ENCODE assay signal across 8 cellular contexts in the genomic region with DNA sequence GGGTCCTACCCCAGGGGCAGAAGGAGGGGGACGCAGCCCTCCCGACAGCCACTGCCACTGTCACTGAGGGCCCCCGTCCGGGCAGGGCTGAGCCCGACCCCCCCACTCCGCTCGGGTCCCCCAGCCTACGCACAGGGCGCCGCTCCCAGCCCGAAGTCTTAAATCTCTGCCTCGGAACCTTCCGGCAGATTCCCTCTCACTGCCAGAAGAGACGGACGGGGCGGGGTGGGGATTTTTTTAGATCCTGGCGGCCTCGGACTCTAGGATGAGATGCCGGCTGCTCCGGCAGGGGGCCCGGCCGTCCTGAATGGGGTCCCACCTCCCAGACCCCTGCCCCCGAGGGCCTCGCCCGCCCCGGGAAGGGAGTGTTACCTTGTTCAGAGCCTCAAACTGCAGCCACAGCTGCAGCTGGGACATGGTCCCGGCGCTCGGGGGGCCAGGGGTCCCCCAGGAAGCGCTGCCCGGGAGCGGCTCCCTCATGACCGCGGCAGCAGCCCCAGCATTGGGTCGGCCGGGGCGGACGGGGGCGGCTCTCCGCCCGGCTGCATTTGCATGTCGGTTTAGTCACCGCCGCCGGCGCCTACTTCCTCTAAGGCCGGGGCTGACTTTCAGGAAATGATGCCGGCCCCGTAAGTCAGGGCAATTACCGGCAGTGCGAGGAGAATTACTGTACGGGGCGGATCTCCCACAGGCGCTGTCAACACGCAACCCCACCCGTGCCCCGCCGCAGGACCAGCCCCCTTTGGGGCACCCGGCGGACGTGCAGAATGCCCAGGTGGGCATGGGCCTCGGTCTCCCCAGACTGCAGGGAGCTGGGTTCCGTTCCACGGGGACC. TPM values are rescaled to one million over a fixed set of nuclear protein-coding genes. Genes with fewer than 3 reads are reported as not detected.
DNase-seq lines count a peak whose midpoint lies in the region; ATAC-seq and TF ChIP-seq lines count a peak whose summit lies in the region.

No MANE protein-coding gene starts in this region.

- H3K27me3 ChIP-seq in BE2C (no peaks in the 10 kb centered on the region), right lobe of liver (no peaks in the 10 kb centered on the region)

- H3K36me3 ChIP-seq in BE2C: peaks cover 7% of the 10 kb centered on the region
- peaks cover 0 to 11% (median 3%) of the 10 kb centered on the region in 4 donors for H3K36me3 ChIP-seq in right lobe of liver

- H3K4me1 Mint-ChIP-seq in activated CD4-positive, alpha-beta T cell treated with anti-CD3 and anti-CD28 coated beads, Interleukin-2, amount 10 ng/mL, durations not matched to agents 7 days and 5 days: peaks cover 42% of the 10 kb centered on the region

- H3K27ac ChIP-seq in right lobe of liver: peak overlapping the region; percentile 69 to 94 (median 84)

- no peaks in the 10 kb centered on the region for H3K9me3 Mint-ChIP-seq in activated CD4-positive, alpha-beta T cell treated with anti-CD3 and anti-CD28 coated beads, Interleukin-2, amount 10 ng/mL, durations not matched to agents 7 days and 5 days

- intact Hi-C loops in right lobe of liver (cut with DNase I): no loop called here

- peaks cover 11% of the 10 kb centered on the region for H3K36me3 Mint-ChIP-seq in activated CD4-positive, alpha-beta T cell treated with anti-CD3 and anti-CD28 coated beads, Interleukin-2, amount 10 ng/mL, durations not matched to agents 7 days and 5 days (ENCODE audit: low read depth)

- POLR2A ChIA-PET in activated CD4-positive, alpha-beta T cell treated with anti-CD3 and anti-CD28 coated beads, Interleukin-2, amount 10 ng/mL, durations not matched to agents 7 days and 5 days (lab: Charles Lee): interaction anchor here (0.6 kb wide), 1 partner anchor 499 kb away, joined by 3 read pairs; no protein-coding TSS in a partner anchor

- H3K9me3 ChIP-seq in BE2C (no peaks in the 10 kb centered on the region), right lobe of liver (no peaks in the 10 kb centered on the region)

- H3K4me1 ChIP-seq in BE2C: no peaks in the 10 kb centered on the region; the same call in 1 of the 2 replicates
- H3K4me1 ChIP-seq in right lobe of liver: no peaks in the 10 kb centered on the region

- peak overlapping the region; percentile 86 for H3K4me3 Mint-ChIP-seq in activated CD4-positive, alpha-beta T cell treated with anti-CD3 and anti-CD28 coated beads, Interleukin-2, amount 10 ng/mL, durations not matched to agents 7 days and 5 days

- H3K4me3 ChIP-seq in BE2C (ENCODE audit: low read depth, low read length) (peak overlapping the region; percentile 35), right lobe of liver (peak overlapping the region; percentile 48 to 64 (median 54))

- peak; percentile 55 for ATAC-seq in GM19463 (IDR thresholded peaks at IDR 0.05; ENCODE audit: unreplicated experiment)
- ATAC-seq in right lobe of liver: peak; percentile 60 to 78 (median 66)

- peak; percentile 67 for DNase-seq in BE2C
- peak; percentile 77 to 85 for DNase-seq in Kasumi-1 (lab: John Stamatoyannopoulos, UW)
- DNase-seq in activated CD4-positive, alpha-beta T cell treated with anti-CD3 and anti-CD28 coated beads, Interleukin-2, amount 10 ng/mL, durations not matched to agents 7 days and 5 days: peak; percentile 91
- peak; percentile 76 to 95 for DNase-seq in dermis microvascular lymphatic vessel endothelial cell (ENCODE audit: low read depth in 2 of 2)
- DNase-seq in right lobe of liver: peak in 2 of 3 donors; percentile 89
- DNase-seq in stimulated activated CD4-positive, alpha-beta T cell treated with anti-CD3 and anti-CD28 coated beads, Interleukin-4, amount 100 ng/mL, for 4 hours: peak; percentile 84 to 94
- no peak for DNase-seq in NCI-H1694 treated with DMSO at 0.1 percent for 48 hours (lab: John Stamatoyannopoulos, UW)

- TF ChIP-seq POLR2A in right lobe of liver (IDR thresholded peaks at IDR 0.05): peak; percentile 51

- H3K27me3 Mint-ChIP-seq in activated CD4-positive, alpha-beta T cell treated with anti-CD3 and anti-CD28 coated beads, Interleukin-2, amount 10 ng/mL, durations not matched to agents 7 days and 5 days: no peaks in the 10 kb centered on the region

- CTCF ChIA-PET in activated CD4-positive, alpha-beta T cell treated with anti-CD3 and anti-CD28 coated beads, Interleukin-2, amount 10 ng/mL, durations not matched to agents 7 days and 5 days (lab: Charles Lee): interaction anchor here (0.6 to 4.5 kb wide), 4 partner anchors 14 to 63 kb away, joined by 3 to 22 read pairs (median 4); no protein-coding TSS in a partner anchor

- 20% methylated on average over 2 of the region's 64 CpGs for WGBS in right lobe of liver (ENCODE audit: insufficient coverage, low coverage, low lambda C conversion rate, missing lambda C conversion rate)

- peak overlapping the region; percentile 92 for H3K27ac Mint-ChIP-seq in activated CD4-positive, alpha-beta T cell treated with anti-CD3 and anti-CD28 coated beads, Interleukin-2, amount 10 ng/mL, durations not matched to agents 7 days and 5 days

- no peak for TF ChIP-seq CTCF in BE2C (IDR thresholded peaks at IDR 0.05; ENCODE audit: low read depth, low read length)
- TF ChIP-seq CTCF in right lobe of liver (IDR thresholded peaks at IDR 0.05): no peak

RNA-seq across cellular contexts. Expression of a gene that starts 28.1 kb away (rescaled TPM):
- 790 TPM for polyA plus RNA-seq in BE2C (2012; ENCODE audit: insufficient read depth, insufficient read length, low read depth)
- total RNA-seq in activated CD4-positive, alpha-beta T cell treated with anti-CD3 and anti-CD28 coated beads, Interleukin-2, amount 10 ng/mL, durations not matched to agents 7 days and 5 days: 100 to 1,000 TPM; 106 to 114 TPM
- total RNA-seq in dermis microvascular lymphatic vessel endothelial cell (461 and 469 TPM in 2 replicates), right lobe of liver (100 to 1,000 TPM; 204 to 389 (median 212) TPM)

RNA-seq across cellular contexts. Expression of a gene that starts 36.8 kb away (rescaled TPM):
- 824 TPM for polyA plus RNA-seq in BE2C (2012; ENCODE audit: insufficient read depth, insufficient read length, low read depth)
- 100 to 1,000 TPM; 120 to 133 TPM for total RNA-seq in activated CD4-positive, alpha-beta T cell treated with anti-CD3 and anti-CD28 coated beads, Interleukin-2, amount 10 ng/mL, durations not matched to agents 7 days and 5 days
- total RNA-seq in dermis microvascular lymphatic vessel endothelial cell (87.6 and 89.4 TPM in 2 replicates), right lobe of liver (100 to 1,000 TPM; 112 to 256 (median 131) TPM)

RNA-seq across cellular contexts. Expression of a gene that starts 42.1 kb away (rescaled TPM):
- polyA plus RNA-seq in BE2C (2012; ENCODE audit: insufficient read depth, insufficient read length, low read depth): 74.4 TPM
- 10 to 100 TPM; 84.7 to 91.7 TPM for total RNA-seq in activated CD4-positive, alpha-beta T cell treated with anti-CD3 and anti-CD28 coated beads, Interleukin-2, amount 10 ng/mL, durations not matched to agents 7 days and 5 days
- total RNA-seq in dermis microvascular lymphatic vessel endothelial cell: 14.8 and 29.0 TPM in 2 replicates
- 10 to 100 TPM; 21.5 to 54.4 (median 25.5) TPM for total RNA-seq in right lobe of liver
